ENCODE assay signal across 1 cellular context in genomic region chr6:63571382-63571882, GRCh38.
TF ChIP-seq lines count a peak whose summit lies in the region.

No MANE protein-coding gene starts in this region.

TF ChIP-seq in HepG2, 621 proteins besides CTCF, POLR2A, EP300 and RAD21 (continued from another document and continues in another):
- no peak for TF ChIP-seq MTERF4 (CRISPR knock-in tag; IDR thresholded peaks at IDR 0.05)
- TF ChIP-seq ZNF446 (CRISPR knock-in tag; IDR thresholded peaks at IDR 0.05), result 0 out of 2 replicates have a peak, but pooled peaks have one; percentile 7
- TF ChIP-seq CENPX (CRISPR knock-in tag; IDR thresholded peaks at IDR 0.05), result no peak
- no peak for TF ChIP-seq DZIP1 (CRISPR knock-in tag; IDR thresholded peaks at IDR 0.05)
- no peak for TF ChIP-seq ZFY (CRISPR knock-in tag; IDR thresholded peaks at IDR 0.05)
- no peak for TF ChIP-seq ZNF225 (CRISPR knock-in tag; IDR thresholded peaks at IDR 0.05)
- TF ChIP-seq NBN (conservative IDR thresholded peaks at IDR 0.05), result no peak
- no peak for TF ChIP-seq ATF2 (CRISPR knock-in tag; IDR thresholded peaks at IDR 0.05)
- TF ChIP-seq PATZ1 (CRISPR knock-in tag; IDR thresholded peaks at IDR 0.05), result no peak; the same call in 1 of the 2 replicates
- TF ChIP-seq RBM39 (IDR thresholded peaks at IDR 0.05; ENCODE audit: low read depth, low read length, poor library complexity, severe bottlenecking), result no peak
- no peak; the same call in 1 of the 2 replicates for TF ChIP-seq NFIC (IDR thresholded peaks at IDR 0.05; ENCODE audit: low read length)
- TF ChIP-seq, protein P1, sequence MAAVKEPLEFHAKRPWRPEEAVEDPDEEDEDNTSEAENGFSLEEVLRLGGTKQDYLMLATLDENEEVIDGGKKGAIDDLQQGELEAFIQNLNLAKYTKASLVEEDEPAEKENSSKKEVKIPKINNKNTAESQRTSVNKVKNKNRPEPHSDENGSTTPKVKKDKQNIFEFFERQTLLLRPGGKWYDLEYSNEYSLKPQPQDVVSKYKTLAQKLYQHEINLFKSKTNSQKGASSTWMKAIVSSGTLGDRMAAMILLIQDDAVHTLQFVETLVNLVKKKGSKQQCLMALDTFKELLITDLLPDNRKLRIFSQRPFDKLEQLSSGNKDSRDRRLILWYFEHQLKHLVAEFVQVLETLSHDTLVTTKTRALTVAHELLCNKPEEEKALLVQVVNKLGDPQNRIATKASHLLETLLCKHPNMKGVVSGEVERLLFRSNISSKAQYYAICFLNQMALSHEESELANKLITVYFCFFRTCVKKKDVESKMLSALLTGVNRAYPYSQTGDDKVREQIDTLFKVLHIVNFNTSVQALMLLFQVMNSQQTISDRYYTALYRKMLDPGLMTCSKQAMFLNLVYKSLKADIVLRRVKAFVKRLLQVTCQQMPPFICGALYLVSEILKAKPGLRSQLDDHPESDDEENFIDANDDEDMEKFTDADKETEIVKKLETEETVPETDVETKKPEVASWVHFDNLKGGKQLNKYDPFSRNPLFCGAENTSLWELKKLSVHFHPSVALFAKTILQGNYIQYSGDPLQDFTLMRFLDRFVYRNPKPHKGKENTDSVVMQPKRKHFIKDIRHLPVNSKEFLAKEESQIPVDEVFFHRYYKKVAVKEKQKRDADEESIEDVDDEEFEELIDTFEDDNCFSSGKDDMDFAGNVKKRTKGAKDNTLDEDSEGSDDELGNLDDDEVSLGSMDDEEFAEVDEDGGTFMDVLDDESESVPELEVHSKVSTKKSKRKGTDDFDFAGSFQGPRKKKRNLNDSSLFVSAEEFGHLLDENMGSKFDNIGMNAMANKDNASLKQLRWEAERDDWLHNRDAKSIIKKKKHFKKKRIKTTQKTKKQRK (IDR thresholded peaks at IDR 0.05; ENCODE audit: low read length), result no peak
- no peak for TF ChIP-seq RCOR2 (CRISPR knock-in tag; IDR thresholded peaks at IDR 0.05)
- TF ChIP-seq, protein P2, sequence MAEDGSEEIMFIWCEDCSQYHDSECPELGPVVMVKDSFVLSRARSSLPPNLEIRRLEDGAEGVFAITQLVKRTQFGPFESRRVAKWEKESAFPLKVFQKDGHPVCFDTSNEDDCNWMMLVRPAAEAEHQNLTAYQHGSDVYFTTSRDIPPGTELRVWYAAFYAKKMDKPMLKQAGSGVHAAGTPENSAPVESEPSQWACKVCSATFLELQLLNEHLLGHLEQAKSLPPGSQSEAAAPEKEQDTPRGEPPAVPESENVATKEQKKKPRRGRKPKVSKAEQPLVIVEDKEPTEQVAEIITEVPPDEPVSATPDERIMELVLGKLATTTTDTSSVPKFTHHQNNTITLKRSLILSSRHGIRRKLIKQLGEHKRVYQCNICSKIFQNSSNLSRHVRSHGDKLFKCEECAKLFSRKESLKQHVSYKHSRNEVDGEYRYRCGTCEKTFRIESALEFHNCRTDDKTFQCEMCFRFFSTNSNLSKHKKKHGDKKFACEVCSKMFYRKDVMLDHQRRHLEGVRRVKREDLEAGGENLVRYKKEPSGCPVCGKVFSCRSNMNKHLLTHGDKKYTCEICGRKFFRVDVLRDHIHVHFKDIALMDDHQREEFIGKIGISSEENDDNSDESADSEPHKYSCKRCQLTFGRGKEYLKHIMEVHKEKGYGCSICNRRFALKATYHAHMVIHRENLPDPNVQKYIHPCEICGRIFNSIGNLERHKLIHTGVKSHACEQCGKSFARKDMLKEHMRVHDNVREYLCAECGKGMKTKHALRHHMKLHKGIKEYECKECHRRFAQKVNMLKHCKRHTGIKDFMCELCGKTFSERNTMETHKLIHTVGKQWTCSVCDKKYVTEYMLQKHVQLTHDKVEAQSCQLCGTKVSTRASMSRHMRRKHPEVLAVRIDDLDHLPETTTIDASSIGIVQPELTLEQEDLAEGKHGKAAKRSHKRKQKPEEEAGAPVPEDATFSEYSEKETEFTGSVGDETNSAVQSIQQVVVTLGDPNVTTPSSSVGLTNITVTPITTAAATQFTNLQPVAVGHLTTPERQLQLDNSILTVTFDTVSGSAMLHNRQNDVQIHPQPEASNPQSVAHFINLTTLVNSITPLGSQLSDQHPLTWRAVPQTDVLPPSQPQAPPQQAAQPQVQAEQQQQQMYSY (CRISPR knock-in tag; IDR thresholded peaks at IDR 0.05), result no peak
- TF ChIP-seq ATF7-NPFF (CRISPR knock-in tag; IDR thresholded peaks at IDR 0.05; ENCODE audit: low read depth), result 0 out of 2 replicates have a peak, but pooled peaks have one; percentile 5
- TF ChIP-seq ZNF44 (CRISPR knock-in tag; IDR thresholded peaks at IDR 0.05), result peak; percentile 26; the same call in 1 of the 2 replicates
- peak; percentile 5 for TF ChIP-seq SAP130 (CRISPR knock-in tag; IDR thresholded peaks at IDR 0.05; ENCODE audit: low read depth)
- no peak for TF ChIP-seq ZNF333 (CRISPR knock-in tag; IDR thresholded peaks at IDR 0.05; ENCODE audit: borderline replicate concordance)
- TF ChIP-seq ATF3 (CRISPR knock-in tag; IDR thresholded peaks at IDR 0.05), result no peak
- TF ChIP-seq, protein P3, sequence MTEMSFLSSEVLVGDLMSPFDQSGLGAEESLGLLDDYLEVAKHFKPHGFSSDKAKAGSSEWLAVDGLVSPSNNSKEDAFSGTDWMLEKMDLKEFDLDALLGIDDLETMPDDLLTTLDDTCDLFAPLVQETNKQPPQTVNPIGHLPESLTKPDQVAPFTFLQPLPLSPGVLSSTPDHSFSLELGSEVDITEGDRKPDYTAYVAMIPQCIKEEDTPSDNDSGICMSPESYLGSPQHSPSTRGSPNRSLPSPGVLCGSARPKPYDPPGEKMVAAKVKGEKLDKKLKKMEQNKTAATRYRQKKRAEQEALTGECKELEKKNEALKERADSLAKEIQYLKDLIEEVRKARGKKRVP (CRISPR knock-in tag; IDR thresholded peaks at IDR 0.05), result no peak; a peak in 1 of 4 replicates
- TF ChIP-seq BRD4 (CRISPR knock-in tag; IDR thresholded peaks at IDR 0.05), result no peak
- 0 out of 2 replicates have a peak, but pooled peaks have one; percentile 53 for TF ChIP-seq ZNF615 (CRISPR knock-in tag; IDR thresholded peaks at IDR 0.05; ENCODE audit: borderline replicate concordance)
- 0 out of 2 replicates have a peak, but pooled peaks have one; percentile 17 for TF ChIP-seq MXD4 (CRISPR knock-in tag; IDR thresholded peaks at IDR 0.05)
- TF ChIP-seq, protein P4, sequence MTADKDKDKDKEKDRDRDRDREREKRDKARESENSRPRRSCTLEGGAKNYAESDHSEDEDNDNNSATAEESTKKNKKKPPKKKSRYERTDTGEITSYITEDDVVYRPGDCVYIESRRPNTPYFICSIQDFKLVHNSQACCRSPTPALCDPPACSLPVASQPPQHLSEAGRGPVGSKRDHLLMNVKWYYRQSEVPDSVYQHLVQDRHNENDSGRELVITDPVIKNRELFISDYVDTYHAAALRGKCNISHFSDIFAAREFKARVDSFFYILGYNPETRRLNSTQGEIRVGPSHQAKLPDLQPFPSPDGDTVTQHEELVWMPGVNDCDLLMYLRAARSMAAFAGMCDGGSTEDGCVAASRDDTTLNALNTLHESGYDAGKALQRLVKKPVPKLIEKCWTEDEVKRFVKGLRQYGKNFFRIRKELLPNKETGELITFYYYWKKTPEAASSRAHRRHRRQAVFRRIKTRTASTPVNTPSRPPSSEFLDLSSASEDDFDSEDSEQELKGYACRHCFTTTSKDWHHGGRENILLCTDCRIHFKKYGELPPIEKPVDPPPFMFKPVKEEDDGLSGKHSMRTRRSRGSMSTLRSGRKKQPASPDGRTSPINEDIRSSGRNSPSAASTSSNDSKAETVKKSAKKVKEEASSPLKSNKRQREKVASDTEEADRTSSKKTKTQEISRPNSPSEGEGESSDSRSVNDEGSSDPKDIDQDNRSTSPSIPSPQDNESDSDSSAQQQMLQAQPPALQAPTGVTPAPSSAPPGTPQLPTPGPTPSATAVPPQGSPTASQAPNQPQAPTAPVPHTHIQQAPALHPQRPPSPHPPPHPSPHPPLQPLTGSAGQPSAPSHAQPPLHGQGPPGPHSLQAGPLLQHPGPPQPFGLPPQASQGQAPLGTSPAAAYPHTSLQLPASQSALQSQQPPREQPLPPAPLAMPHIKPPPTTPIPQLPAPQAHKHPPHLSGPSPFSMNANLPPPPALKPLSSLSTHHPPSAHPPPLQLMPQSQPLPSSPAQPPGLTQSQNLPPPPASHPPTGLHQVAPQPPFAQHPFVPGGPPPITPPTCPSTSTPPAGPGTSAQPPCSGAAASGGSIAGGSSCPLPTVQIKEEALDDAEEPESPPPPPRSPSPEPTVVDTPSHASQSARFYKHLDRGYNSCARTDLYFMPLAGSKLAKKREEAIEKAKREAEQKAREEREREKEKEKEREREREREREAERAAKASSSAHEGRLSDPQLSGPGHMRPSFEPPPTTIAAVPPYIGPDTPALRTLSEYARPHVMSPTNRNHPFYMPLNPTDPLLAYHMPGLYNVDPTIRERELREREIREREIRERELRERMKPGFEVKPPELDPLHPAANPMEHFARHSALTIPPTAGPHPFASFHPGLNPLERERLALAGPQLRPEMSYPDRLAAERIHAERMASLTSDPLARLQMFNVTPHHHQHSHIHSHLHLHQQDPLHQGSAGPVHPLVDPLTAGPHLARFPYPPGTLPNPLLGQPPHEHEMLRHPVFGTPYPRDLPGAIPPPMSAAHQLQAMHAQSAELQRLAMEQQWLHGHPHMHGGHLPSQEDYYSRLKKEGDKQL (CRISPR knock-in tag; IDR thresholded peaks at IDR 0.05; ENCODE audit: low read depth), result peak; percentile 62; the same call in 1 of the 2 replicates
- no peak for TF ChIP-seq ZZZ3 (CRISPR knock-in tag; IDR thresholded peaks at IDR 0.05; ENCODE audit: borderline replicate concordance)
- no peak for TF ChIP-seq MTA3 (CRISPR knock-in tag; IDR thresholded peaks at IDR 0.05)
- TF ChIP-seq ZNF530 (CRISPR knock-in tag; IDR thresholded peaks at IDR 0.05; ENCODE audit: low read depth), result no peak
- no peak for TF ChIP-seq MAF1 (CRISPR knock-in tag; IDR thresholded peaks at IDR 0.05; ENCODE audit: borderline replicate concordance)
- no peak for TF ChIP-seq ZFP82 (CRISPR knock-in tag; IDR thresholded peaks at IDR 0.05; ENCODE audit: borderline replicate concordance)
- TF ChIP-seq ZNF605 (CRISPR knock-in tag; IDR thresholded peaks at IDR 0.05), result no peak
- TF ChIP-seq ZNF280B (CRISPR knock-in tag; IDR thresholded peaks at IDR 0.05; ENCODE audit: borderline replicate concordance), result no peak
- no peak for TF ChIP-seq ZNF253 (CRISPR knock-in tag; IDR thresholded peaks at IDR 0.05; ENCODE audit: borderline replicate concordance)
- TF ChIP-seq MIXL1 (CRISPR knock-in tag; IDR thresholded peaks at IDR 0.05), result no peak
